In genomic region chr2:60553992-60554648, GRCh38 we compare ENCODE assay signal across 8 cellular contexts. TPM values are rescaled to one million over a fixed set of nuclear protein-coding genes. Genes with fewer than 3 reads are reported as not detected.
A peak's percentile ranks its signal among the peaks of the same experiment; 100 is the strongest.
DNase-seq lines count a peak whose midpoint lies in the region; ATAC-seq and TF ChIP-seq lines count a peak whose summit lies in the region.

No MANE protein-coding gene starts in this region.

- peaks cover 4% of the 10 kb centered on the region for H3K36me3 Mint-ChIP-seq in effector memory CD8-positive, alpha-beta T cell (ENCODE audit: insufficient read depth)

- no peaks in the 10 kb centered on the region for H3K9me3 Mint-ChIP-seq in effector memory CD8-positive, alpha-beta T cell

- H3K27me3 Mint-ChIP-seq in effector memory CD8-positive, alpha-beta T cell: peaks cover 37 to 68% of the 10 kb centered on the region in 2 donors

- DNase-seq in ELR (ENCODE audit: low read depth): peak; percentile 39
- DNase-seq in SJSA1 (ENCODE audit: low read depth in 1 of 2, low spot score in 2 of 2): no peak
- peak in 1 of 3 experiments; percentile 2 for DNase-seq in effector memory CD8-positive, alpha-beta T cell
- peak; percentile 53 to 77 (median 77) for DNase-seq in mucosa of descending colon
- no peak for DNase-seq in vagina (ENCODE audit: extremely low spot score in 2 of 2)
- no peak for DNase-seq in cerebellum (ENCODE audit: low spot score)
- no peak for DNase-seq in G401 (ENCODE audit: low spot score)

- POLR2A ChIA-PET in HEK293 (lab: Yijun Ruan, JAX): interaction anchor here (0.6 to 1.6 kb wide), 12 partner anchors 13 to 902 kb away, joined by 3 to 13 read pairs (median 4); no protein-coding TSS in a partner anchor

- no peak for TF ChIP-seq POLR2A in vagina (IDR thresholded peaks at IDR 0.05)

- H3K36me3 ChIP-seq in HEK293 (ENCODE audit: control insufficient read depth in 2 of 2, insufficient read depth in 1 of 2, low read length in 2 of 2): no peaks in the 10 kb centered on the region
- H3K36me3 ChIP-seq in SJSA1: 0 out of 2 replicates have a peak, but pooled peaks cover 2% of the 10 kb centered on the region
- no peaks in the 10 kb centered on the region for H3K36me3 ChIP-seq in mucosa of descending colon (ENCODE audit: low read depth)
- no peaks in the 10 kb centered on the region for H3K36me3 ChIP-seq in vagina

- H3K4me1 Mint-ChIP-seq in effector memory CD8-positive, alpha-beta T cell (ENCODE audit: low read depth in 2 of 2): peaks cover 29 to 31% of the 10 kb centered on the region in 2 donors

- peaks cover 83% of the 10 kb centered on the region for H3K27me3 ChIP-seq in SJSA1 (replicated peaks)
- no peaks in the 10 kb centered on the region for H3K27me3 ChIP-seq in vagina

- TF ChIP-seq CTCF in HEK293 (tag by site-specific recombination; IDR thresholded peaks at IDR 0.05) (peak; percentile 64), mucosa of descending colon (IDR thresholded peaks at IDR 0.05) (no peak), vagina (IDR thresholded peaks at IDR 0.05) (no peak)

- ATAC-seq in effector memory CD8-positive, alpha-beta T cell (replicated peaks): no peak
- ATAC-seq in mucosa of descending colon: peak; percentile 40

- intact Hi-C loops in mucosa of descending colon (cut with DNase I, micrococcal nuclease): loop anchor here (5.0 to 10.0 kb wide), 4 partner anchors 339 to 1529 kb away; no protein-coding TSS in a partner anchor
- intact Hi-C loops in vagina (cut with DNase I): no loop called here

- peak overlapping the region; percentile 98 for H3K27ac ChIP-seq in HEK293 (ENCODE audit: extremely low read depth, low read depth, low read length)
- no peak overlapping the region for H3K27ac ChIP-seq in SJSA1
- peak overlapping the region; percentile 59 for H3K27ac ChIP-seq in vagina

- no peaks in the 10 kb centered on the region for H3K9me3 ChIP-seq in HEK293 (ENCODE audit: control insufficient read depth, insufficient read depth, low read depth, low read length)
- H3K9me3 ChIP-seq in SJSA1 (replicated peaks): no peaks in the 10 kb centered on the region
- H3K9me3 ChIP-seq in mucosa of descending colon: no peaks in the 10 kb centered on the region
- no peaks in the 10 kb centered on the region for H3K9me3 ChIP-seq in vagina

- H3K4me3 ChIP-seq in HEK293 (ENCODE audit: low read depth, low read length) (peak overlapping the region; percentile 77), SJSA1 (peak overlapping the region; percentile 40), mucosa of descending colon (peak overlapping the region; percentile 37), vagina (peak overlapping the region; percentile 49 to 55)

- H3K27ac Mint-ChIP-seq in effector memory CD8-positive, alpha-beta T cell: peak overlapping the region in 1 of 2 donors; percentile 68

- in situ Hi-C loops in G401 (cut with HindIII; ENCODE audit: low sequenced_read_pairs): no loop called here

- H3K4me3 Mint-ChIP-seq in effector memory CD8-positive, alpha-beta T cell: peak overlapping the region; percentile 74 to 80

- H3K4me1 ChIP-seq in HEK293 (ENCODE audit: control insufficient read depth, insufficient read depth, low read length) (peaks cover 7% of the 10 kb centered on the region; the same call in 1 of the 2 replicates), SJSA1 (replicated peaks) (peaks cover 36% of the 10 kb centered on the region), mucosa of descending colon (ENCODE audit: low read depth) (peaks cover 23% of the 10 kb centered on the region), vagina (peaks cover 67% of the 10 kb centered on the region)

- CTCF ChIA-PET in HEK293 (lab: Yijun Ruan, JAX): no interaction called here

TF ChIP-seq in HEK293, 187 proteins besides CTCF, POLR2A, EP300 and RAD21 (continues in another document):
- TF ChIP-seq ZNF169 (tag by site-specific recombination; IDR thresholded peaks at IDR 0.05) (no peak), ZFP69B (tag by site-specific recombination; IDR thresholded peaks at IDR 0.05) (no peak), ZBTB8A (tag by site-specific recombination; IDR thresholded peaks at IDR 0.05) (peak; percentile 45; the same call in 1 of the 2 replicates), ZSCAN5A (tag by site-specific recombination; IDR thresholded peaks at IDR 0.05) (no peak), ZSCAN4 (tag by site-specific recombination; IDR thresholded peaks at IDR 0.05) (0 out of 2 replicates have a peak, but pooled peaks have one; percentile 6), PBX3 (CRISPR knock-in tag; IDR thresholded peaks at IDR 0.05) (no peak), ZNF292 (tag by site-specific recombination; IDR thresholded peaks at IDR 0.05; ENCODE audit: borderline replicate concordance, low read depth) (no peak), ZNF2 (tag by site-specific recombination; IDR thresholded peaks at IDR 0.05) (0 out of 2 replicates have a peak, but pooled peaks have one; percentile 11), ZBTB44 (tag by site-specific recombination; IDR thresholded peaks at IDR 0.05) (no peak), ZNF560 (tag by site-specific recombination; IDR thresholded peaks at IDR 0.05; ENCODE audit: borderline replicate concordance) (no peak), ZNF544 (tag by site-specific recombination; IDR thresholded peaks at IDR 0.05) (no peak), ZNF777 (tag by site-specific recombination; IDR thresholded peaks at IDR 0.05; ENCODE audit: borderline replicate concordance) (no peak)

RNA-seq across cellular contexts. Expression of gene BCL11A, which starts 0.7 kb away (rescaled TPM):
- 0.03 and 0.13 TPM in 2 replicates for total RNA-seq in SJSA1 (2014; rRNA removed; shearing (Covaris generic))
- total RNA-seq in mucosa of descending colon: 10 to 100 TPM; 22.8 to 59.6 (median 40.7) TPM
- 48.4 TPM for total RNA-seq in vagina
- 128 TPM for total RNA-seq in cerebellum
- total RNA-seq in G401 (2014; rRNA removed; shearing (Covaris generic)): 0.54 TPM in 1 of 2 replicates, not detected in the other

Comparison
In these comparisons a context has a peak if more than half of its experiments do, and no peak if none do; other contexts are left out.
1. DNase-seq: peak in ELR (single experiment) and mucosa of descending colon (3 of 3); none in SJSA1 (0 of 2), vagina (0 of 2), cerebellum (single experiment) and G401 (single experiment).
2. RNA of gene BCL11A, which starts 0.7 kb away (total RNA-seq): 128 TPM in cerebellum (single experiment), 48.4 TPM in vagina (single experiment) and 22.8 to 59.6 TPM in mucosa of descending colon; 0.54 TPM in G401 and 0.03 to 0.13 TPM in SJSA1; every median in the first group is over 10 times any median in the second.
3. Peak in every context shown above with its lines, with median percentiles within 50 percentile points of each other: H3K4me3 ChIP-seq.